In the genomic region with DNA sequence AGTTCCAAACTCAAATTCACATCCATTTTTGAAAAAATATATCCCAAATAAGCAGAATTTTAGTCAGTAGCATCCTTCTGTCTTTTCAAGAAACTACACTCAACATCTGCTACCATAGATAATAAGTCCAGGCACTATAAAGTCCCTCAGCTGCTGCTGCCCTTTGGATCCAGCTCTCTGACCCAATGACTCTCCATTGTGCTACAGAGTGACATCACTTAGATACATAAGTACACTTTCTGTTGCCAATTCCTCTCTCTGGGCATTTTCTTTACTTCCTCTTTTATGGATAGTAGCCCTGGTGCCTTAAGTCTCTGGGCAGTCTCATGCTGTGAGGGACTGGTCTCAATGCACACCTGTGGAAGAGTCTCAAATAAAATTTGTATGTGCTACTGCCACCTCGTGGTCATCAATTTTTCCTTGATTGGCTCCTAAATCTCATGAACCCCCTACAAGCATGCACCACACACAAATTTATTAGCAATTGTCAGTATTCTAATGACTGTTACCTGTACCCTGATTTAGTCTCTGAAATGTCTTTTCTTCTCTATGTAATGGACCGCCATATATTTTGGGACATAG, we compare ENCODE assay signal across 8 cellular contexts.
DNase-seq lines count a peak whose midpoint lies in the region; ATAC-seq, FAIRE-seq and TF ChIP-seq lines count a peak whose summit lies in the region.

No MANE protein-coding gene starts in this region.

- H3K36me3 ChIP-seq in sigmoid colon = no peaks in the 10 kb centered on the region

- H3K27ac ChIP-seq in coronary artery (no peak overlapping the region), sigmoid colon (no peak overlapping the region)

- 40 to 49% methylated on average over 2 of the region's 2 CpGs for WGBS in sigmoid colon, 2 donors

- H3K4me1 ChIP-seq in sigmoid colon = no peaks in the 10 kb centered on the region

- no peaks in the 10 kb centered on the region for H3K27me3 ChIP-seq in sigmoid colon

- peak; percentile 93 for ATAC-seq in HG02885 (IDR thresholded peaks at IDR 0.05; ENCODE audit: poor library complexity, unreplicated experiment)

- peak; percentile 12 for FAIRE-seq in GM18507 (lab: Jason Lieb, UNC)

- intact Hi-C loops in sigmoid colon (cut with DNase I) = no loop called here

- TF ChIP-seq CTCF in AG09309 (IDR thresholded peaks at IDR 0.05; ENCODE audit: control insufficient read depth, insufficient read depth, low read depth, low read length, missing control alignments) (peak; percentile 30), fibroblast of the aortic adventitia (IDR thresholded peaks at IDR 0.05; ENCODE audit: insufficient read depth, low read length) (no peak), coronary artery (IDR thresholded peaks at IDR 0.05) (no peak), sigmoid colon (IDR thresholded peaks at IDR 0.05) (peak in 1 of 4 experiments; percentile 9)

- TF ChIP-seq POLR2A in sigmoid colon (IDR thresholded peaks at IDR 0.05) = no peak

- no peak for TF ChIP-seq EP300 in sigmoid colon (IDR thresholded peaks at IDR 0.05)

- no peak overlapping the region for H3K4me3 ChIP-seq in AG09309 (ENCODE audit: control insufficient read depth, low read depth, low read length)
- H3K4me3 ChIP-seq in fibroblast of the aortic adventitia (ENCODE audit: low read depth, low read length) = no peak overlapping the region
- no peak overlapping the region for H3K4me3 ChIP-seq in coronary artery
- H3K4me3 ChIP-seq in sigmoid colon = no peak overlapping the region

- H3K9me3 ChIP-seq in sigmoid colon = no peaks in the 10 kb centered on the region

- no peak for DNase-seq in AG09309 (ENCODE audit: low read depth)
- DNase-seq in GM18507 (ENCODE audit: extremely low spot score, insufficient read length, low read depth) = no peak
- DNase-seq in NCI-H82 (lab: John Stamatoyannopoulos, UW) = peak; percentile 89
- DNase-seq in fibroblast of the aortic adventitia (ENCODE audit: low read depth) = peak; percentile 1
- DNase-seq in cortex of kidney (lab: John Stamatoyannopoulos, UW) = no peak
- no peak for DNase-seq in coronary artery (ENCODE audit: low spot score)
- no peak for DNase-seq in sigmoid colon

Comparison
In these comparisons a context has a peak if more than half of its experiments do, and no peak if none do; other contexts are left out.
1. DNase-seq: peak in NCI-H82 (single experiment) and fibroblast of the aortic adventitia (single experiment); none in AG09309 (single experiment), GM18507 (single experiment), cortex of kidney (single experiment), coronary artery (single experiment) and sigmoid colon (single experiment).